ENCODE assay signal across 11 cellular contexts in genomic region chr4:140719693-140720092, GRCh38. TPM values are rescaled to one million over a fixed set of nuclear protein-coding genes. Genes with fewer than 3 reads are reported as not detected.
DNase-seq lines count a peak whose midpoint lies in the region; ATAC-seq and TF ChIP-seq lines count a peak whose summit lies in the region.
"Had no signal": no experiment of that assay in that cellular context is flagged by ENCODE, and none has a peak within 500 bp of the region (broad histone marks: within the 10 kb centered on the region; RNA-seq: fewer than 3 reads in every experiment).

No MANE protein-coding gene starts in this region.

- H3K27me3 Mint-ChIP-seq in neural crest cell (ENCODE audit: low read depth) (no peaks in the 10 kb centered on the region), osteocyte (ENCODE audit: unreplicated experiment) (no peaks in the 10 kb centered on the region)
- no peaks in the 10 kb centered on the region for H3K27me3 Mint-ChIP-seq in activated T-cell treated with anti-CD3 and anti-CD28 coated beads, Interleukin-2, amount 50 U/mL, for 24 hours

- H3K36me3 Mint-ChIP-seq in neural crest cell (ENCODE audit: low read depth), result no peaks in the 10 kb centered on the region
- H3K36me3 Mint-ChIP-seq in osteocyte (ENCODE audit: unreplicated experiment), result no peaks in the 10 kb centered on the region
- H3K36me3 Mint-ChIP-seq in activated T-cell treated with anti-CD3 and anti-CD28 coated beads, Interleukin-2, amount 50 U/mL, for 24 hours (ENCODE audit: low read depth), result no peaks in the 10 kb centered on the region
- H3K36me3 Mint-ChIP-seq: stimulated activated effector memory CD8-positive, alpha-beta T cell treated with anti-CD3 and anti-CD28 coated beads, Interleukin-12 subunit alpha, Interleukin-12 subunit beta, amount 100 ng/mL, for 72 hours had no signal

- H3K4me1 Mint-ChIP-seq in neural crest cell (peaks cover 4% of the 10 kb centered on the region), osteocyte (ENCODE audit: unreplicated experiment) (peaks cover 37% of the 10 kb centered on the region)
- H3K4me1 Mint-ChIP-seq in activated T-cell treated with anti-CD3 and anti-CD28 coated beads, Interleukin-2, amount 50 U/mL, for 24 hours (ENCODE audit: low read depth), result peaks cover 18% of the 10 kb centered on the region

- H3K9me3 Mint-ChIP-seq in neural crest cell, result no peaks in the 10 kb centered on the region
- H3K9me3 Mint-ChIP-seq in osteocyte (ENCODE audit: unreplicated experiment), result no peaks in the 10 kb centered on the region
- H3K9me3 Mint-ChIP-seq in activated T-cell treated with anti-CD3 and anti-CD28 coated beads, Interleukin-2, amount 50 U/mL, for 24 hours, result no peaks in the 10 kb centered on the region
- H3K9me3 Mint-ChIP-seq: stimulated activated effector memory CD8-positive, alpha-beta T cell treated with anti-CD3 and anti-CD28 coated beads, Interleukin-12 subunit alpha, Interleukin-12 subunit beta, amount 100 ng/mL, for 72 hours had no signal

- DNase-seq in neural crest cell (ENCODE audit: low read depth, low spot score), result no peak
- DNase-seq in GDM1 (lab: John Stamatoyannopoulos, UW), result no peak
- DNase-seq in osteocyte (ENCODE audit: extremely low spot score, unreplicated experiment), result no peak
- no peak for DNase-seq in activated T-cell treated with anti-CD3 and anti-CD28 coated beads, Interleukin-2, amount 50 U/mL, for 24 hours
- DNase-seq: DMS153, NCI-H1092 treated with DMSO at 0.1 percent for 48 hours, T-helper 2 cell had no signal

- TF ChIP-seq CTCF in neural crest cell (conservative IDR thresholded peaks at IDR 0.05) (no peak), osteocyte (IDR thresholded peaks at IDR 0.05) (no peak)

- H3K4me3 Mint-ChIP-seq in neural crest cell, result no peak overlapping the region
- no peak overlapping the region for H3K4me3 Mint-ChIP-seq in osteocyte (ENCODE audit: unreplicated experiment)
- H3K4me3 Mint-ChIP-seq in activated T-cell treated with anti-CD3 and anti-CD28 coated beads, Interleukin-2, amount 50 U/mL, for 24 hours, result no peak overlapping the region
- H3K4me3 Mint-ChIP-seq: stimulated activated effector memory CD8-positive, alpha-beta T cell treated with anti-CD3 and anti-CD28 coated beads, Interleukin-12 subunit alpha, Interleukin-12 subunit beta, amount 100 ng/mL, for 72 hours had no signal

- ATAC-seq in GM18909 (IDR thresholded peaks at IDR 0.05; ENCODE audit: poor library complexity, unreplicated experiment) (peak; percentile 50), GM21576 (IDR thresholded peaks at IDR 0.05; ENCODE audit: unreplicated experiment) (peak; percentile 45), HG03354 (IDR thresholded peaks at IDR 0.05; ENCODE audit: poor library complexity, severe bottlenecking, unreplicated experiment) (peak; percentile 49)

- H3K27ac Mint-ChIP-seq in neural crest cell (ENCODE audit: unreplicated experiment) (peak overlapping the region; percentile 71), osteocyte (ENCODE audit: unreplicated experiment) (no peak overlapping the region)
- no peak overlapping the region for H3K27ac Mint-ChIP-seq in activated T-cell treated with anti-CD3 and anti-CD28 coated beads, Interleukin-2, amount 50 U/mL, for 24 hours
- H3K27ac Mint-ChIP-seq: stimulated activated effector memory CD8-positive, alpha-beta T cell treated with anti-CD3 and anti-CD28 coated beads, Interleukin-12 subunit alpha, Interleukin-12 subunit beta, amount 100 ng/mL, for 72 hours had no signal

RNA-seq across cellular contexts. Expression of gene TBC1D9, which starts 36.5 kb away (rescaled TPM):
- total RNA-seq in neural crest cell (15.9 and 16.1 TPM in 2 replicates), osteocyte (38.8 and 39.4 TPM in 2 replicates)
